Comparison of ENCODE assay signal across 8 cellular contexts in the genomic region with DNA sequence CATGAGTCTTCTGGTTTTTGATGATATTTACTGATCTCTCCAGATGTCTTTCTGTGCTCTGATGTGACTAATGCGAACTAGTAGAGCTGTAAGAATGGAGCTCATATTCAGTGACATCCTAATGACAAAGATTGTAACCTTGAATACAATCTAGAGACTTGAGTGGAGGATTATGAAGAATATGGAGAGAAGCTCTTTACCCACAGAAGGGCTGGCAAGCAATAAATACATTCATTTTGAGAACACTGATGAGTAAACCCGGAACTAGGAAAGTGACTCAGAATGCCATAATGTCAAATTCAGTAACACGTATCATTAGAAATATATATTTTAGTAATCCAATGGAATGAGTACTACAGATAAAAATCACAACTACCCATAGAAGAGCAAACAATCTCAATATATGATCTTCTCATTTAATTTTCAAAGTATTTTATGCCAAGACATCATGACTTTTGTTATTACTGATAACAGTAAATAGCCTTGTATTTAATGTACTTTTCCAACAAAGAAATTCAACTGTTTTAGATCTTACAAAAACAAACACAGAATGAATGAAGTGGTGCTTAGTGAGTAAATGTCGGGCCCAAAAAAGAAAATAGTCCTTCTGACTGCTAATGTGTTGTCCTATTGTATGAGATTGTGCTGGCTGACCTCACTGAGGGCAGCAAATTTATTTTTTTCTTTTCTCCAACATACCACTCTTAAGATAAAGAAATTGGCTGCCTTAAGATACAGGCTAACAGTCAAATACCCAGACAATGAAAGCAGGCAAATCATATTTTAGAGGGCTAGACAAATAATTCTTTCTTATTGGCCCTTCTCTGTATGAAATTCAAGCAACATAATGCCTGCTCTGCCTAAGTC. TPM values are rescaled to one million over a fixed set of nuclear protein-coding genes. Genes with fewer than 3 reads are reported as not detected.
DNase-seq lines count a peak whose midpoint lies in the region; ATAC-seq, FAIRE-seq and TF ChIP-seq lines count a peak whose summit lies in the region.

No MANE protein-coding gene starts in this region.

- TF ChIP-seq POLR2A in GM12891 (IDR thresholded peaks at IDR 0.05; ENCODE audit: low read depth, low read length): no peak

- peak; percentile 83 for ATAC-seq in GM21619 (IDR thresholded peaks at IDR 0.05; ENCODE audit: unreplicated experiment)

- no peak for TF ChIP-seq CTCF in fibroblast of mammary gland (conservative IDR thresholded peaks at IDR 0.05; ENCODE audit: control insufficient read depth, insufficient read depth, low read depth, low read length)

- H3K4me3 ChIP-seq in fibroblast of mammary gland (ENCODE audit: control insufficient read depth, low read depth, low read length): no peak overlapping the region

- DNase-seq in GM12891 (ENCODE audit: insufficient read length, low spot score) (no peak), HT-29 (ENCODE audit: low spot score) (peak; percentile 48), fibroblast of mammary gland (ENCODE audit: low read depth) (peak; percentile 76), NK-92 (lab: John Stamatoyannopoulos, UW; ENCODE audit: unreplicated experiment) (no peak), SIG-M5 (lab: John Stamatoyannopoulos, UW) (no peak), T-helper 9 cell (no peak), SW480 (ENCODE audit: low spot score) (no peak)

- peak; percentile 13 for FAIRE-seq in GM12891 (lab: Jason Lieb, UNC)

TF ChIP-seq in GM12891, 5 proteins besides CTCF, POLR2A, EP300 and RAD21:
- TF ChIP-seq PAX5 (IDR thresholded peaks at IDR 0.05; ENCODE audit: insufficient read depth, low read length, severe bottlenecking) (no peak), POU2F2 (IDR thresholded peaks at IDR 0.05; ENCODE audit: low read depth, low read length) (no peak), TAF1 (IDR thresholded peaks at IDR 0.05; ENCODE audit: low read depth, low read length) (no peak), SPI1 (IDR thresholded peaks at IDR 0.05; ENCODE audit: low read depth, low read length) (no peak), POLR2AphosphoS5 (IDR thresholded peaks at IDR 0.05; ENCODE audit: low read depth, low read length) (no peak)

RNA-seq across cellular contexts. Expression of a gene that starts 49.2 kb away (rescaled TPM):
- polyA plus RNA-seq in GM12891 (2012; ENCODE audit: low read depth, missing spikeins): 21.2 TPM
- 19.7 and 20.8 TPM in 2 replicates for total RNA-seq in HT-29 (2014; rRNA removed; shearing (Covaris generic))

Comparison
In these comparisons a context has a peak if more than half of its experiments do, and no peak if none do; other contexts are left out.
1. DNase-seq: peak in HT-29 (single experiment) and fibroblast of mammary gland (single experiment); none in GM12891 (single experiment), NK-92 (single experiment), SIG-M5 (single experiment), T-helper 9 cell (single experiment) and SW480 (single experiment).